In the genomic region with DNA sequence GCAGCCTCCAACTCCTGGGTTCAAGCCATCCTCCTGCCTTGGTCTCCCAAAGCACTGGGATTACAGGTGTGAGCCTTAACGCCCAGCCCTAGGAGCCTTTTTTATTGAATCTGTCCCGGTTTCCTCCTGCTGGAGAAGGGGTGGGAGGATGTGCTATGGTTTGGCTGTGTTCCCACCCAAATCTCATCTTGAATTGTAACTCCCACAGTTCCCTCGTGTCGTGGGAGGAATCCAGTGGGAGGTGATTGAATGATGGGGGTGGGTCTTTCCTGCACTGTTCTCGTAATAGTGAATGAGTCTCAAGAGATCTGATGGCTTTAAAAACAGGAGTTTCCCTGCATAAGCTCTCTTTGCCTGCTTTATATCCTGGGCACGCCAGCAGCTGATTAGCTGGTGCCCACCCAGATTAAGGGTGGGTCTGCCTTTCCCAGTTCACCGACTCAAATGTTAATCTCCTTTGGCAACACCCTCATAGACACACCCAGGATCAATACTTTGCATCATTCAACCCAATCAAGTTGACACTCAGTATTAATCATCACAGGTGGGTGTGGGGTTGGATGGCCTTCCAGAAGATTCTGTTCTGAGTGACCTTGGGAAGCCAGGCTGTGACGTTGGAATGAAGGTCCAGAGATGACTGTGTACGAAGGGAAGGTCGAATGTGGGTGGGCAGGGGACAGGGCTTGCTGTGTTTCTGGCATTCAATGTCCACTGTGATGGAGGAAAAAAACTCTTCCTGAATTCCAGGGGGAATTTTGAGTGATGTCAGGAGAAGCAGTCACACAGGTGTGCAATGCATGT, we compare ENCODE assay signal across 21 cellular contexts.
"Had no signal": no experiment of that assay in that cellular context is flagged by ENCODE, and none has a peak within 500 bp of the region (broad histone marks: within the 10 kb centered on the region; RNA-seq: fewer than 3 reads in every experiment).

No MANE protein-coding gene starts in this region.

- H3K4me3 ChIP-seq: esophagus squamous epithelium, gastroesophageal sphincter, spleen, upper lobe of left lung had no signal

- H3K27me3 Mint-ChIP-seq: activated CD4-positive, alpha-beta memory T cell treated with anti-CD3 and anti-CD28 coated beads for 36 hours had no signal

- H3K9me3 ChIP-seq: esophagus squamous epithelium, spleen, thoracic aorta had no signal

- H3K9me3 Mint-ChIP-seq: activated CD4-positive, alpha-beta memory T cell treated with anti-CD3 and anti-CD28 coated beads for 36 hours; activated naive CD4-positive, alpha-beta T cell treated with anti-CD3 and anti-CD28 coated beads for 36 hours; activated T-cell treated with anti-CD3 and anti-CD28 coated beads, Interleukin-2, amount 50 U/mL, for 72 hours; memory B cell; neural crest cell had no signal

- H3K36me3 ChIP-seq: esophagus squamous epithelium, gastroesophageal sphincter, heart left ventricle, spleen, thoracic aorta, upper lobe of left lung had no signal

- DNase-seq: activated CD4-positive, alpha-beta memory T cell treated with anti-CD3 and anti-CD28 coated beads for 36 hours; activated CD4-positive, alpha-beta T cell treated with anti-CD3 and anti-CD28 coated beads for 4 hours; activated CD4-positive, CD25-positive, alpha-beta regulatory T cell; activated effector memory CD4-positive, alpha-beta T cell treated with Interleukin-2 at 50 U/mL for 16 hours; activated naive CD4-positive, alpha-beta T cell treated with anti-CD3 and anti-CD28 coated beads for 36 hours; activated naive CD8-positive, alpha-beta T cell treated with anti-CD3 and anti-CD28 coated beads, Interleukin-2, amount 10 ng/mL, durations not matched to agents 7 days and 5 days; activated T-cell treated with anti-CD3 and anti-CD28 coated beads, Interleukin-2, amount 50 U/mL, for 72 hours; dermis blood vessel endothelial cell; esophagus squamous epithelium; left cardiac atrium; spleen; stimulated activated CD4-positive, alpha-beta T cell treated with anti-CD3 and anti-CD28 coated beads, Interleukin-4, amount 100 ng/mL, for 1 hour; stimulated activated naive CD4-positive, alpha-beta T cell; SW 1271; T-helper 17 cell; upper lobe of left lung had no signal

- ATAC-seq: activated T-cell treated with anti-CD3 and anti-CD28 coated beads, Interleukin-2, amount 50 U/mL, for 72 hours; gastroesophageal sphincter; T-helper 17 cell had no signal

- H3K27ac ChIP-seq: esophagus squamous epithelium, gastroesophageal sphincter, spleen, thoracic aorta, upper lobe of left lung had no signal

- H3K4me1 ChIP-seq: esophagus squamous epithelium, gastroesophageal sphincter had no signal

- H3K27ac Mint-ChIP-seq: activated CD4-positive, alpha-beta memory T cell treated with anti-CD3 and anti-CD28 coated beads for 36 hours; activated naive CD4-positive, alpha-beta T cell treated with anti-CD3 and anti-CD28 coated beads for 36 hours; activated naive CD8-positive, alpha-beta T cell treated with anti-CD3 and anti-CD28 coated beads, Interleukin-2, amount 10 ng/mL, durations not matched to agents 7 days and 5 days; activated T-cell treated with anti-CD3 and anti-CD28 coated beads, Interleukin-2, amount 50 U/mL, for 72 hours; memory B cell; T-helper 17 cell had no signal

- H3K27me3 ChIP-seq: gastroesophageal sphincter, heart left ventricle, upper lobe of left lung had no signal

- H3K36me3 Mint-ChIP-seq: activated CD4-positive, alpha-beta memory T cell treated with anti-CD3 and anti-CD28 coated beads for 36 hours; activated naive CD8-positive, alpha-beta T cell treated with anti-CD3 and anti-CD28 coated beads, Interleukin-2, amount 10 ng/mL, durations not matched to agents 7 days and 5 days had no signal

- H3K4me3 Mint-ChIP-seq: activated CD4-positive, alpha-beta memory T cell treated with anti-CD3 and anti-CD28 coated beads for 36 hours; activated naive CD4-positive, alpha-beta T cell treated with anti-CD3 and anti-CD28 coated beads for 36 hours; activated naive CD8-positive, alpha-beta T cell treated with anti-CD3 and anti-CD28 coated beads, Interleukin-2, amount 10 ng/mL, durations not matched to agents 7 days and 5 days; activated T-cell treated with anti-CD3 and anti-CD28 coated beads, Interleukin-2, amount 50 U/mL, for 72 hours; memory B cell; neural crest cell; T-helper 17 cell had no signal

- H3K4me1 Mint-ChIP-seq: neural crest cell had no signal
